28 cellular contexts compared by ENCODE assay signal in genomic region chr4:13694256-13694655, GRCh38.
"Had no signal": no experiment of that assay in that cellular context is flagged by ENCODE, and none has a peak within 500 bp of the region (broad histone marks: within the 10 kb centered on the region; RNA-seq: fewer than 3 reads in every experiment).

No MANE protein-coding gene starts in this region.

- H3K4me1 ChIP-seq: esophagus squamous epithelium, sigmoid colon, stomach, tibial artery, upper lobe of right lung had no signal

- H3K4me3 ChIP-seq: esophagus squamous epithelium, lung, sigmoid colon, stomach, tibial artery, upper lobe of right lung had no signal

- H3K36me3 ChIP-seq: esophagus squamous epithelium, sigmoid colon, stomach, tibial artery, upper lobe of right lung had no signal

- DNase-seq: activated CD4-positive, alpha-beta memory T cell treated with anti-CD3 and anti-CD28 coated beads, Interleukin-2, amount 10 ng/mL, durations not matched to agents 7 days and 5 days; activated CD4-positive, alpha-beta T cell treated with anti-CD3 and anti-CD28 coated beads for 1 hour; activated CD4-positive, alpha-beta T cell treated with anti-CD3 and anti-CD28 coated beads, Interleukin-2, amount 10 ng/mL, durations not matched to agents 7 days and 5 days; activated CD8-positive, alpha-beta memory T cell treated with anti-CD3 and anti-CD28 coated beads, Interleukin-2, amount 50 U/mL, for 48 hours; activated naive CD8-positive, alpha-beta T cell treated with anti-CD3 and anti-CD28 coated beads, Interleukin-2, amount 50 U/mL, for 24 hours; activated T-cell treated with anti-CD3 and anti-CD28 coated beads, Interleukin-2, amount 50 U/mL, for 4 hours; effector CD8-positive, alpha-beta T cell; esophagus squamous epithelium; foreskin melanocyte; islet precursor cell; posterior cingulate gyrus; sigmoid colon; small intestine; stimulated activated CD4-positive, alpha-beta T cell treated with anti-CD3 and anti-CD28 coated beads, Interleukin-1b, Interleukin-23, amount 100 ng/mL, for 48 hours; stimulated activated CD4-positive, alpha-beta T cell treated with anti-CD3 and anti-CD28 coated beads, Interleukin-4, amount 100 ng/mL, for 4 hours; stimulated activated CD8-positive, alpha-beta memory T cell treated with anti-CD3 and anti-CD28 coated beads, Interleukin-4, amount 100 ng/mL, for 48 hours; stomach; T-helper 2 cell; tibial artery; upper lobe of right lung had no signal

- H3K9me3 ChIP-seq: esophagus squamous epithelium, upper lobe of right lung had no signal

- H3K27me3 ChIP-seq: esophagus squamous epithelium, sigmoid colon, stomach, tibial artery, upper lobe of right lung had no signal

- FAIRE-seq: bronchial epithelial cell, colon, endometrium, small intestine had no signal

- H3K27ac ChIP-seq: epithelial cell of prostate, esophagus squamous epithelium, sigmoid colon, stomach, tibial artery, upper lobe of right lung had no signal

- ATAC-seq: activated naive CD8-positive, alpha-beta T cell treated with anti-CD3 and anti-CD28 coated beads, Interleukin-2, amount 50 U/mL, for 24 hours; activated T-cell treated with anti-CD3 and anti-CD28 coated beads, Interleukin-2, amount 50 U/mL, for 4 hours; natural killer cell treated with Interleukin-12 subunit alpha and Interleukin-12 subunit beta and Interleukin-15 and Interleukin-18, amount 100 ng/mL, for 72 hours; stimulated activated memory B cell treated with anti-CD40 and anti-IgM and Interleukin-4, amounts not matched to agents 10 μg/mL and 1 μg/mL and 100 μg/mL, for 72 hours; upper lobe of right lung; WTC11 had no signal
